Comparison of ENCODE assay signal across 20 cellular contexts in genomic region chr18:14924226-14924625, GRCh38.
"Had no signal": no experiment of that assay in that cellular context is flagged by ENCODE, and none has a peak within 500 bp of the region (broad histone marks: within the 10 kb centered on the region; RNA-seq: fewer than 3 reads in every experiment).

No MANE protein-coding gene starts in this region.

- H3K36me3 ChIP-seq: esophagus muscularis mucosa, heart left ventricle, tibial artery, WERI-Rb-1 had no signal

- DNase-seq: activated CD4-positive, CD25-positive, alpha-beta regulatory T cell treated with anti-CD3 and anti-CD28 coated beads, Interleukin-2, amount 50 U/mL, for 72 hours; activated effector memory CD4-positive, alpha-beta T cell treated with anti-CD3 and anti-CD28 coated beads, Interleukin-2, amount 50 U/mL, for 16 hours; activated naive CD4-positive, alpha-beta T cell treated with anti-CD3 and anti-CD28 coated beads, Interleukin-2, amount 10 ng/mL, durations not matched to agents 7 days and 5 days; activated T-cell treated with anti-CD3 and anti-CD28 coated beads, Interleukin-2, amount 50 U/mL, for 72 hours; aorta; central memory CD4-positive, alpha-beta T cell; dorsolateral prefrontal cortex; heart left ventricle; left ventricle myocardium superior; right cardiac atrium; stimulated activated CD4-positive, alpha-beta T cell treated with anti-CD3 and anti-CD28 coated beads, Interleukin-1b, Interleukin-23, amount 100 ng/mL, for 48 hours; tibial artery; WERI-Rb-1 had no signal

- ATAC-seq: activated T-cell treated with anti-CD3 and anti-CD28 coated beads, Interleukin-2, amount 50 U/mL, for 72 hours had no signal

- H3K9me3 ChIP-seq: esophagus muscularis mucosa, heart left ventricle, tibial artery had no signal

- H3K4me3 Mint-ChIP-seq: activated naive CD4-positive, alpha-beta T cell treated with anti-CD3 and anti-CD28 coated beads, Interleukin-2, amount 10 ng/mL, durations not matched to agents 7 days and 5 days; activated T-cell treated with anti-CD3 and anti-CD28 coated beads, Interleukin-2, amount 50 U/mL, for 72 hours; brain; memory B cell; natural killer cell treated with Interleukin-12 subunit alpha and Interleukin-12 subunit beta and Interleukin-15 and Interleukin-18, amount 100 ng/mL, for 72 hours; stimulated activated naive CD8-positive, alpha-beta T cell treated with anti-CD3 and anti-CD28 coated beads, Interleukin-15, Interleukin-2, amounts not matched to agents 100 ng/mL and 50 ng/mL, for 24 hours; T-helper 2 cell treated with Interferon-gamma antibody and Interleukin-4, amounts not matched to agents 5 μg/mL and 100 μg/mL, for 36 hours had no signal

- H2AFZ ChIP-seq: parathyroid adenoma had no signal

- H3K36me3 Mint-ChIP-seq: activated naive CD4-positive, alpha-beta T cell treated with anti-CD3 and anti-CD28 coated beads, Interleukin-2, amount 10 ng/mL, durations not matched to agents 7 days and 5 days; brain; memory B cell; natural killer cell treated with Interleukin-12 subunit alpha and Interleukin-12 subunit beta and Interleukin-15 and Interleukin-18, amount 100 ng/mL, for 72 hours had no signal

- H3K4me3 ChIP-seq: dorsolateral prefrontal cortex, esophagus muscularis mucosa, heart left ventricle, tibial artery had no signal

- H3K79me2 ChIP-seq: parathyroid adenoma had no signal

- H3K9ac ChIP-seq: parathyroid adenoma had no signal

- H3K27ac Mint-ChIP-seq: activated naive CD4-positive, alpha-beta T cell treated with anti-CD3 and anti-CD28 coated beads, Interleukin-2, amount 10 ng/mL, durations not matched to agents 7 days and 5 days; activated T-cell treated with anti-CD3 and anti-CD28 coated beads, Interleukin-2, amount 50 U/mL, for 72 hours; brain; memory B cell; natural killer cell treated with Interleukin-12 subunit alpha and Interleukin-12 subunit beta and Interleukin-15 and Interleukin-18, amount 100 ng/mL, for 72 hours; stimulated activated naive CD8-positive, alpha-beta T cell treated with anti-CD3 and anti-CD28 coated beads, Interleukin-15, Interleukin-2, amounts not matched to agents 100 ng/mL and 50 ng/mL, for 24 hours; T-helper 2 cell treated with Interferon-gamma antibody and Interleukin-4, amounts not matched to agents 5 μg/mL and 100 μg/mL, for 36 hours had no signal

- H3K4me1 Mint-ChIP-seq: activated naive CD4-positive, alpha-beta T cell treated with anti-CD3 and anti-CD28 coated beads, Interleukin-2, amount 10 ng/mL, durations not matched to agents 7 days and 5 days; brain; memory B cell had no signal

- H3K27me3 Mint-ChIP-seq: activated naive CD4-positive, alpha-beta T cell treated with anti-CD3 and anti-CD28 coated beads, Interleukin-2, amount 10 ng/mL, durations not matched to agents 7 days and 5 days; brain; memory B cell; natural killer cell treated with Interleukin-12 subunit alpha and Interleukin-12 subunit beta and Interleukin-15 and Interleukin-18, amount 100 ng/mL, for 72 hours; stimulated activated naive CD8-positive, alpha-beta T cell treated with anti-CD3 and anti-CD28 coated beads, Interleukin-15, Interleukin-2, amounts not matched to agents 100 ng/mL and 50 ng/mL, for 24 hours had no signal

- H3K9me3 Mint-ChIP-seq: activated naive CD4-positive, alpha-beta T cell treated with anti-CD3 and anti-CD28 coated beads, Interleukin-2, amount 10 ng/mL, durations not matched to agents 7 days and 5 days; activated T-cell treated with anti-CD3 and anti-CD28 coated beads, Interleukin-2, amount 50 U/mL, for 72 hours; memory B cell; stimulated activated naive CD8-positive, alpha-beta T cell treated with anti-CD3 and anti-CD28 coated beads, Interleukin-15, Interleukin-2, amounts not matched to agents 100 ng/mL and 50 ng/mL, for 24 hours; T-helper 2 cell treated with Interferon-gamma antibody and Interleukin-4, amounts not matched to agents 5 μg/mL and 100 μg/mL, for 36 hours had no signal

- H3K27ac ChIP-seq: dorsolateral prefrontal cortex, esophagus muscularis mucosa, heart left ventricle, parathyroid adenoma, tibial artery, WERI-Rb-1 had no signal

- H3K4me1 ChIP-seq: heart left ventricle, parathyroid adenoma had no signal

- H3K27me3 ChIP-seq: dorsolateral prefrontal cortex, esophagus muscularis mucosa, heart left ventricle, tibial artery had no signal
